10 cellular contexts compared by ENCODE assay signal in genomic region chrX:21943460-21944135, GRCh38. TPM values are rescaled to one million over a fixed set of nuclear protein-coding genes. Genes with fewer than 3 reads are reported as not detected.
A peak's percentile ranks its signal among the peaks of the same experiment; 100 is the strongest.
DNase-seq lines count a peak whose midpoint lies in the region; ATAC-seq, FAIRE-seq and TF ChIP-seq lines count a peak whose summit lies in the region.
"Had no signal": no experiment of that assay in that cellular context is flagged by ENCODE, and none has a peak within 500 bp of the region (broad histone marks: within the 10 kb centered on the region; RNA-seq: fewer than 3 reads in every experiment).

No MANE protein-coding gene starts in this region.

- no peaks in the 10 kb centered on the region for H3K27me3 ChIP-seq in astrocyte (ENCODE audit: insufficient read depth, low read length)
- H3K27me3 ChIP-seq in mesenchymal stem cell (ENCODE audit: control insufficient read depth in 1 of 2, insufficient read depth in 1 of 2, low read length in 2 of 2): no peaks in the 10 kb centered on the region
- no peaks in the 10 kb centered on the region for H3K27me3 ChIP-seq in SJCRH30

- in situ Hi-C loops in G401 (cut with HindIII; ENCODE audit: low sequenced_read_pairs): no loop called here

- ATAC-seq in GM21786 (IDR thresholded peaks at IDR 0.05; ENCODE audit: unreplicated experiment) (no peak), HG02610 (IDR thresholded peaks at IDR 0.05; ENCODE audit: unreplicated experiment) (no peak)
- ATAC-seq: left lobe of liver had no signal

- H3K4me3 ChIP-seq in astrocyte (ENCODE audit: insufficient read depth, low read depth, low read length) (peak overlapping the region; percentile 45), mesenchymal stem cell (ENCODE audit: insufficient read depth in 1 of 2, low read depth in 1 of 2, low read length in 2 of 2) (peak overlapping the region in 1 of 2 experiments; percentile 69), SJCRH30 (no peak overlapping the region)

- no peak overlapping the region for H2BK15ac ChIP-seq in mesenchymal stem cell (ENCODE audit: low read depth, poor library complexity, severe bottlenecking)

- H3K14ac ChIP-seq in mesenchymal stem cell (ENCODE audit: low read length in 2 of 2): no peak overlapping the region

- TF ChIP-seq CTCF in astrocyte (IDR thresholded peaks at IDR 0.05; ENCODE audit: insufficient read depth, low read depth, low read length): no peak

- no peaks in the 10 kb centered on the region for H3K27me3 Mint-ChIP-seq in astrocyte (ENCODE audit: low read depth, unreplicated experiment)

- no peak overlapping the region for H2BK12ac ChIP-seq in mesenchymal stem cell (ENCODE audit: low read length in 2 of 2)

- peak; percentile 100 for FAIRE-seq in astrocyte (lab: Jason Lieb, UNC)

- H3K4me2 ChIP-seq in astrocyte (ENCODE audit: low read length) (peak overlapping the region; percentile 86), mesenchymal stem cell (ENCODE audit: low read length, poor library complexity, severe bottlenecking) (peak overlapping the region; percentile 10)

- no peaks in the 10 kb centered on the region for H3K79me1 ChIP-seq in mesenchymal stem cell (replicated peaks; ENCODE audit: low read length, poor library complexity, severe bottlenecking)

- H3K36me3 ChIP-seq in astrocyte (ENCODE audit: insufficient read depth, low read length) (no peaks in the 10 kb centered on the region), mesenchymal stem cell (ENCODE audit: control insufficient read depth in 1 of 2, insufficient read depth in 2 of 2, low read depth in 1 of 2, low read length in 2 of 2) (no peaks in the 10 kb centered on the region), SJCRH30 (peaks cover 2% of the 10 kb centered on the region; the same call in 1 of the 2 replicates)

- H2AK5ac ChIP-seq in mesenchymal stem cell (ENCODE audit: low read length, severe bottlenecking): no peak overlapping the region

- no peaks in the 10 kb centered on the region for H3K36me3 Mint-ChIP-seq in astrocyte (ENCODE audit: low read depth, unreplicated experiment)

- H2BK5ac ChIP-seq in mesenchymal stem cell (ENCODE audit: low read depth, low read length, poor library complexity, severe bottlenecking): no peak overlapping the region

- H3K4me1 Mint-ChIP-seq in astrocyte (ENCODE audit: low read depth, unreplicated experiment): peaks cover 29% of the 10 kb centered on the region

- no peak overlapping the region for H4K91ac ChIP-seq in mesenchymal stem cell (ENCODE audit: low read length)

- peak overlapping the region; percentile 95 for H3K4me3 Mint-ChIP-seq in astrocyte (ENCODE audit: unreplicated experiment)

- no peak overlapping the region for H3K23ac ChIP-seq in mesenchymal stem cell (ENCODE audit: low read length in 2 of 2)

- H3K9me3 ChIP-seq in astrocyte (ENCODE audit: insufficient read depth, low read depth, low read length) (no peaks in the 10 kb centered on the region), mesenchymal stem cell (ENCODE audit: control insufficient read depth, low read length) (no peaks in the 10 kb centered on the region), SJCRH30 (replicated peaks) (no peaks in the 10 kb centered on the region)

- H2AFZ ChIP-seq in astrocyte (ENCODE audit: low read depth, low read length): no peak overlapping the region
- no peak overlapping the region for H2AFZ ChIP-seq in mesenchymal stem cell (ENCODE audit: low read depth, low read length)

- H3K9ac ChIP-seq in astrocyte (ENCODE audit: low read length): peak overlapping the region; percentile 85
- peak overlapping the region; percentile 61 for H3K9ac ChIP-seq in mesenchymal stem cell (ENCODE audit: low read length)

- DNase-seq in AG20443 (ENCODE audit: low spot score) (peak; percentile 47), HT1080 (ENCODE audit: low read depth) (peak; percentile 87), astrocyte (ENCODE audit: low read depth) (peak; percentile 94), mesenchymal stem cell (peak; percentile 91), G401 (ENCODE audit: low spot score) (no peak), SJCRH30 (no peak)
- DNase-seq: activated CD4-positive, CD25-positive, alpha-beta regulatory T cell treated with anti-CD3 and anti-CD28 coated beads, Interleukin-2, amount 50 U/mL, for 72 hours had no signal

- peaks cover 46% of the 10 kb centered on the region for H3K4me1 ChIP-seq in astrocyte (ENCODE audit: insufficient read depth, low read length)
- peaks cover 8% of the 10 kb centered on the region for H3K4me1 ChIP-seq in mesenchymal stem cell (ENCODE audit: control insufficient read depth, insufficient read depth, low read depth, low read length)
- H3K4me1 ChIP-seq in SJCRH30: no peaks in the 10 kb centered on the region

- H3K9me3 Mint-ChIP-seq in astrocyte (ENCODE audit: unreplicated experiment): no peaks in the 10 kb centered on the region

- H3K27ac ChIP-seq in astrocyte (ENCODE audit: low read depth, low read length): peak overlapping the region; percentile 94
- peak overlapping the region; percentile 85 for H3K27ac ChIP-seq in mesenchymal stem cell (ENCODE audit: low read length, poor library complexity, severe bottlenecking)
- H3K27ac ChIP-seq in SJCRH30: no peak overlapping the region

- H4K8ac ChIP-seq in mesenchymal stem cell (ENCODE audit: low read length): no peak overlapping the region

- whole genome bisulfite sequencing in mesenchymal stem cell: 24% methylated on average over 9 of the region's 11 CpGs

- no peak overlapping the region for H3K4ac ChIP-seq in mesenchymal stem cell (ENCODE audit: low read depth in 1 of 2, low read length in 2 of 2)

- peak overlapping the region; percentile 84 for H3K27ac Mint-ChIP-seq in astrocyte (ENCODE audit: unreplicated experiment)

- peaks cover 37% of the 10 kb centered on the region for H4K20me1 ChIP-seq in astrocyte (ENCODE audit: insufficient read depth, low read length)

- H2BK120ac ChIP-seq in mesenchymal stem cell (ENCODE audit: low read depth, low read length): no peak overlapping the region

- H3K79me2 ChIP-seq in astrocyte (ENCODE audit: insufficient read depth, low read length): peaks cover 65% of the 10 kb centered on the region

- peak overlapping the region; percentile 8 to 43 for H3K18ac ChIP-seq in mesenchymal stem cell (ENCODE audit: low read depth in 1 of 2, low read length in 2 of 2)

RNA-seq across cellular contexts. Expression of gene SMS, which starts 3.1 kb away (rescaled TPM):
- 325 and 334 TPM in 2 replicates for total RNA-seq in HT1080 (2014; rRNA removed; shearing (Covaris generic))
- polyA plus RNA-seq in HT1080 (2015; cell fraction: cytosol; rRNA removed): 344 and 378 TPM in 2 replicates
- polyA plus RNA-seq in HT1080 (2015; cell fraction: nucleus; rRNA removed): 147 and 154 TPM in 2 replicates
- total RNA-seq in astrocyte: 134 and 187 TPM in 2 replicates
- 63.7 TPM for polyA plus RNA-seq in mesenchymal stem cell (2013, experiment 1 of 2)
- polyA plus RNA-seq in mesenchymal stem cell (2013, experiment 2 of 2): 65.0 TPM
- 149 and 177 TPM in 2 replicates for total RNA-seq in G401 (2014; rRNA removed; shearing (Covaris generic))
- 183 and 196 TPM in 2 replicates for total RNA-seq in SJCRH30 (2014; rRNA removed; shearing (Covaris generic))

Comparison
In these comparisons a context has a peak if more than half of its experiments do, and no peak if none do; other contexts are left out.
1. DNase-seq: peak in AG20443 (single experiment), HT1080 (single experiment), astrocyte (single experiment) and mesenchymal stem cell (single experiment); none in G401 (single experiment) and SJCRH30 (0 of 2).